32 cellular contexts compared by ENCODE assay signal in genomic region chr1:86530211-86530610, GRCh38. TPM values are rescaled to one million over a fixed set of nuclear protein-coding genes. Genes with fewer than 3 reads are reported as not detected.
"Had no signal": no experiment of that assay in that cellular context is flagged by ENCODE, and none has a peak within 500 bp of the region (broad histone marks: within the 10 kb centered on the region; RNA-seq: fewer than 3 reads in every experiment).

No MANE protein-coding gene starts in this region.

- H3K36me3 ChIP-seq: ascending aorta, Peyer's patch, SJSA1 had no signal

- H3K27ac ChIP-seq: ascending aorta, coronary artery, KMS-11, Peyer's patch, SJSA1 had no signal

- H3K4me1 ChIP-seq: ascending aorta, SJSA1 had no signal

- H3K9me3 ChIP-seq: ascending aorta, Peyer's patch, SJSA1, SK-N-SH had no signal

- ATAC-seq: activated CD8-positive, alpha-beta T cell treated with anti-CD3 and anti-CD28 coated beads for 36 hours; PC-3 had no signal

- H3K4me3 ChIP-seq: ascending aorta, coronary artery, Peyer's patch, SJSA1 had no signal

- FAIRE-seq: TTC549 had no signal

- DNase-seq: activated CD4-positive, alpha-beta T cell treated with anti-CD3 and anti-CD28 coated beads, Interleukin-2, amount 10 ng/mL, durations not matched to agents 24 days and 14 days; activated CD4-positive, alpha-beta T cell treated with anti-CD3 and anti-CD28 coated beads, Interleukin-2, amount 50 U/mL, for 4 hours; activated CD8-positive, alpha-beta T cell treated with anti-CD3 and anti-CD28 coated beads for 36 hours; activated gamma-delta T cell; activated naive CD4-positive, alpha-beta T cell treated with Interleukin-2 at 50 U/mL for 16 hours; activated naive CD8-positive, alpha-beta T cell treated with anti-CD3 and anti-CD28 coated beads, Interleukin-2, amount 10 ng/mL, durations not matched to agents 7 days and 5 days; activated T-cell treated with anti-CD3 and anti-CD28 coated beads, Interleukin-2, amount 50 U/mL, for 24 hours; amygdala; MM.1S; MV-4-11; NCI-H1092 treated with DMSO at 0.1 percent for 48 hours; NCI-H1436; NCI-H1694; NCI-H2029 treated with DMSO at 0.1 percent for 48 hours; NCI-H2107; NCI-H226; NCI-H446 treated with DMSO at 0.1 percent for 48 hours; NCI-H524; NCI-H774; PC-3; Peyer's patch; RPMI8226; SHP77 treated with DMSO at 0.1 percent for 48 hours; SK-N-SH had no signal

- H3K27me3 ChIP-seq: ascending aorta, Peyer's patch, SJSA1 had no signal

RNA-seq across cellular contexts. Expression of gene CLCA4, which starts 16.7 kb away (rescaled TPM):
- total RNA-seq: activated CD4-positive, alpha-beta T cell treated with anti-CD3 and anti-CD28 coated beads, Interleukin-2, amount 10 ng/mL, durations not matched to agents 24 days and 14 days; activated CD8-positive, alpha-beta memory T cell treated with anti-CD3 and anti-CD28 coated beads for 36 hours; activated CD8-positive, alpha-beta T cell treated with anti-CD3 and anti-CD28 coated beads for 36 hours; activated naive CD8-positive, alpha-beta T cell treated with anti-CD3 and anti-CD28 coated beads, Interleukin-2, amount 10 ng/mL, durations not matched to agents 7 days and 5 days; activated T-helper 2 cell treated with anti-CD3 and anti-CD28 coated beads, Interferon-gamma antibody, Interleukin-2, Interleukin-4, amounts not matched to agents 10 μg/mL and 5 μg/mL and 100 μg/mL, durations not matched to agents 14 hours and 24 hours and 36 hours; ascending aorta; LHCN-M2; PC-3; SJSA1 had no signal
